Comparison of ENCODE assay signal across 8 cellular contexts in the genomic region with DNA sequence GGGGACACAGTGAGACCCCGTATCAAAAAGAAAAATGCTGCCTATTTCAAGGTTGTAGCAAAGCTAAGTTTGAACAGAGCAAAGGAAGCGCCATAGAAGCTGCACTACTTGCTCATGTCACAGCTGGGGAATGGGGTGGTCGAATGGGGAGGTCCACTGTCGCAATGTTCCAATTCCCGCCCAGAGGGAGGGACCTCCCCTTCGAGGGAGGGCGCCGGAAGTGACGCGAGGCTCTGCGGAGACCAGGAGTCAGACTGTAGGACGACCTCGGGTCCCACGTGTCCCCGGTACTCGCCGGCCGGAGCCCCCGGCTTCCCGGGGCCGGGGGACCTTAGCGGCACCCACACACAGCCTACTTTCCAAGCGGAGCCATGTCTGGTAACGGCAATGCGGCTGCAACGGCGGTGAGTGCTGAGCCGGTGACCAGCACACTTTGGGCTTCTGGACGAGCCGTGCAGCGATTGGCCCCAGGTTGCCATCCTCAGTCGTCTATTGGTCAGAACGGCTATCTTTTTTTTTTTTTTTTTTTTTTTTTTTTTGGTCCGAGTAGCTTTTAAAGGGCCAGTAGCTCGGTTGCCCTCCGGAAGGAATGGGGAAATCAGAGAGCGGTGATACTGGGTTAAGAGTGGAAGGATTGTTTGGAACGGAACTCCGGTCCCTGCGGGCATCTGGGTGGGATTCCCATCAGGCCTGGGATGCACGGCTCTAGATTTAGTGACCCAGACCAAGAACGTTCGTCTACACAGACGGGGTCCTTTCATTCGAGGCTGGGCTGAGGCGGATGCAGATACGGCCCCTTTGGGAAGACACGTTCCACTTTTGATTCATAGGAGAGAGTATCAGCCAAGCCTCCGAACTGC. TPM values are rescaled to one million over a fixed set of nuclear protein-coding genes. Genes with fewer than 3 reads are reported as not detected.
DNase-seq lines count a peak whose midpoint lies in the region; ATAC-seq, FAIRE-seq and TF ChIP-seq lines count a peak whose summit lies in the region.

A gene (plus strand): TSS at position 219 of the 860 bp plus-strand sequence. CDS start 153 bp downstream, at position 372.

- no peaks in the 10 kb centered on the region for H3K27me3 ChIP-seq in heart left ventricle
- no peaks in the 10 kb centered on the region for H3K27me3 ChIP-seq in upper lobe of left lung

- no peaks in the 10 kb centered on the region for H3K9me3 Mint-ChIP-seq in T-cell

- no peaks in the 10 kb centered on the region for H3K9me3 ChIP-seq in heart left ventricle
- H3K9me3 ChIP-seq in upper lobe of left lung = no peaks in the 10 kb centered on the region

- peak; percentile 99 for FAIRE-seq in GM12891 (lab: Jason Lieb, UNC)

- H3K36me3 Mint-ChIP-seq in T-cell = peaks cover 20% of the 10 kb centered on the region

- POLR2A ChIA-PET in T-cell (lab: Charles Lee) = interaction anchor here (0.5 to 1.7 kb wide), 16 partner anchors 8 to 1084 kb away, joined by 3 to 16 read pairs (median 8); a partner anchor contains a TSS

- TF ChIP-seq POLR2A in GM12891 (IDR thresholded peaks at IDR 0.05; ENCODE audit: low read depth, low read length) (peak; percentile 90), heart left ventricle (IDR thresholded peaks at IDR 0.05) (peak in 1 of 2 donors; percentile 47), upper lobe of left lung (IDR thresholded peaks at IDR 0.05) (peak in 1 of 4 donors; percentile 68)

- H3K27ac Mint-ChIP-seq in T-cell = peak within 1 kb of the TSS; percentile 92 to 97

- CTCF ChIA-PET in T-cell (lab: Charles Lee) = interaction anchor here (0.6 to 2.3 kb wide), 17 partner anchors 9 to 276 kb away, joined by 3 to 16 read pairs (median 4); a partner anchor contains a TSS

- peak within 1 kb of the TSS; percentile 49 to 89 (median 77) for H3K4me3 ChIP-seq in heart left ventricle
- H3K4me3 ChIP-seq in upper lobe of left lung = peak within 1 kb of the TSS; percentile 69 to 97 (median 83)

- H3K36me3 ChIP-seq in heart left ventricle (peaks cover 0 to 34% (median 28%) of the 10 kb centered on the region in 9 donors), upper lobe of left lung (peaks cover 9 to 31% (median 26%) of the 10 kb centered on the region in 4 donors)

- no peaks in the 10 kb centered on the region for H3K27me3 Mint-ChIP-seq in T-cell

- peak; percentile 92 for ATAC-seq in HG02840 (IDR thresholded peaks at IDR 0.05; ENCODE audit: low FRiP score, unreplicated experiment)
- peak; percentile 93 to 95 (median 94) for ATAC-seq in T-cell (replicated peaks in 1 of 4)
- peak; percentile 95 to 98 (median 98) for ATAC-seq in heart left ventricle
- ATAC-seq in upper lobe of left lung (ENCODE audit: low FRiP score in 2 of 2) = peak; percentile 96 to 99

- intact Hi-C loops in heart left ventricle (cut with DNase I) = loop anchor here in 1 of 10 donors (2.0 to 10.0 kb wide), 2 partner anchors 28 to 110 kb away; a partner anchor contains a TSS

- H3K4me1 ChIP-seq in heart left ventricle = peaks cover 0 to 33% (median 11%) of the 10 kb centered on the region in 12 donors
- peaks cover 14 to 28% (median 19%) of the 10 kb centered on the region in 4 donors for H3K4me1 ChIP-seq in upper lobe of left lung

- H3K4me1 Mint-ChIP-seq in T-cell = peaks cover 15 to 22% (median 18%) of the 10 kb centered on the region in 3 donors

- peak within 1 kb of the TSS; percentile 89 to 93 (median 91) for H3K4me3 Mint-ChIP-seq in T-cell

- WGBS in adipose tissue, 3 donors = 0 to 1% (median 1%) methylated on average over 49 of the region's 49 CpGs
- 1% methylated on average over 34 to 49 of the region's 49 CpGs for WGBS in heart left ventricle, 4 donors
- 1 to 2% methylated on average over 13 to 35 of the region's 49 CpGs for WGBS in upper lobe of left lung, 2 donors

- no peak for TF ChIP-seq EP300 in upper lobe of left lung (IDR thresholded peaks at IDR 0.05)

- TF ChIP-seq CTCF in heart left ventricle (IDR thresholded peaks at IDR 0.05) (no peak), upper lobe of left lung (IDR thresholded peaks at IDR 0.05) (no peak)

- H3K27ac ChIP-seq in adipose tissue (ENCODE audit: low read depth, low read length) = peak within 1 kb of the TSS; percentile 48
- peak within 1 kb of the TSS; percentile 73 to 98 (median 91) for H3K27ac ChIP-seq in heart left ventricle
- H3K27ac ChIP-seq in upper lobe of left lung = peak within 1 kb of the TSS; percentile 90 to 95 (median 92)

- DNase-seq in GM12891 (ENCODE audit: insufficient read length, low spot score) = peak; percentile 88
- DNase-seq in NCI-H1436 treated with DMSO at 0.1 percent for 48 hours (lab: John Stamatoyannopoulos, UW) = peak; percentile 82
- peak; percentile 79 to 92 (median 89) for DNase-seq in T-cell
- DNase-seq in heart left ventricle = peak; percentile 92 to 97 (median 95)
- DNase-seq in pons (ENCODE audit: low spot score) = peak; percentile 98
- DNase-seq in upper lobe of left lung = peak; percentile 96

TF ChIP-seq in GM12891, 5 proteins besides CTCF, POLR2A, EP300 and RAD21:
- TF ChIP-seq SPI1 (IDR thresholded peaks at IDR 0.05; ENCODE audit: low read depth, low read length) = 0 out of 2 replicates have a peak, but pooled peaks have one; percentile 3
- TF ChIP-seq POLR2AphosphoS5 (IDR thresholded peaks at IDR 0.05; ENCODE audit: low read depth, low read length) = peak; percentile 63; the same call in 1 of the 2 replicates
- TF ChIP-seq TAF1 (IDR thresholded peaks at IDR 0.05; ENCODE audit: low read depth, low read length) = peak; percentile 30; the same call in 1 of the 2 replicates
- no peak for TF ChIP-seq POU2F2 (IDR thresholded peaks at IDR 0.05; ENCODE audit: low read depth, low read length)
- no peak for TF ChIP-seq PAX5 (IDR thresholded peaks at IDR 0.05; ENCODE audit: insufficient read depth, low read length, severe bottlenecking)

RNA-seq across cellular contexts. Expression of the gene that starts here (rescaled TPM):
- 31.2 TPM for polyA plus RNA-seq in GM12891 (2012; ENCODE audit: low read depth, missing spikeins)
- total RNA-seq in T-cell = 10 to 100 TPM in 3 of 5 donors, 1 to 10 TPM in 2; 6.7 to 17.8 (median 12.3) TPM
- polyA plus RNA-seq in adipose tissue = 10 to 100 TPM; 13.7 to 23.3 (median 14.7) TPM
- 10 to 100 TPM in 8 of 9 donors, 1 to 10 TPM in 1; 8.1 to 24.1 (median 16.6) TPM for total RNA-seq in heart left ventricle
- 10 to 100 TPM; 28.8 to 34.0 TPM for polyA plus RNA-seq in heart left ventricle
- total RNA-seq in upper lobe of left lung = 10 to 100 TPM in 5 of 6 donors, 1 to 10 TPM in 1; 8.4 to 20.4 (median 13.4) TPM

Comparison
In these comparisons a context has a peak if more than half of its experiments do, and no peak if none do; other contexts are left out.
1. Peak in every context shown above with its lines: DNase-seq, ATAC-seq, H3K4me3 ChIP-seq and H3K27ac ChIP-seq.